ENCODE assay signal across 24 cellular contexts in the genomic region with DNA sequence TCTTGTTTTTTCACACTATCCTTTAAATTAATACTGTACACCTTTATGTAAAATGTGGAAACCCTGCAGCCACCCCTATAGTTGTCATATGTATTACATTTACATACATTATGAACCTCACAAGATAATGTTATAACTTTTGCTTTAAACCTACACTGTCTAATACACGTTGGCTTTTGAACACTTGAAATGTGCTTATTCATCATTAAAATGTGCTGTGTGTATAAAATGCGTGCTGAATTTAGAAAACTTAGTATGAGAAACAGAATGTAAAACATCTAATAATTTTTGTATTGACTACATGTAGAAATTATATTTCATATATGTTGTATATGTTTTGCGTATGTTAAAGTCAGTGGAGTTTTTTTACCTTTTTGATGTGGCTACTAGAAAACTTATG.
"Had no signal": no experiment of that assay in that cellular context is flagged by ENCODE, and none has a peak within 500 bp of the region (broad histone marks: within the 10 kb centered on the region; RNA-seq: fewer than 3 reads in every experiment).

No MANE protein-coding gene starts in this region.

- FAIRE-seq: TTC549 had no signal

- H3K9me3 ChIP-seq: body of pancreas had no signal

- ATAC-seq: activated naive CD8-positive, alpha-beta T cell treated with anti-CD3 and anti-CD28 coated beads, Interleukin-2, amount 50 U/mL, for 24 hours; body of pancreas; effector memory CD8-positive, alpha-beta T cell; esophagus mucosa; sciatic nerve; stimulated activated effector memory CD8-positive, alpha-beta T cell treated with anti-CD3 and anti-CD28 coated beads, Interleukin-12 subunit alpha, Interleukin-12 subunit beta, amount 100 ng/mL, for 72 hours; stimulated activated naive CD8-positive, alpha-beta T cell treated with anti-CD3 and anti-CD28 coated beads, Interleukin-15, amount 100 ng/mL, for 72 hours had no signal

- H3K36me3 ChIP-seq: cardiac muscle cell, uterus had no signal

- H3K27ac ChIP-seq: body of pancreas, cardiac muscle cell, skin epidermis, uterus, VCaP had no signal

- H3K4me3 ChIP-seq: body of pancreas, cardiac muscle cell, skin epidermis, uterus had no signal

- DNase-seq: activated CD4-positive, alpha-beta T cell treated with anti-CD3 and anti-CD28 coated beads for 48 hours; activated CD4-positive, alpha-beta T cell treated with anti-CD3 and anti-CD28 coated beads, Interleukin-2, amount 50 U/mL, for 48 hours; activated CD8-positive, alpha-beta memory T cell treated with anti-CD3 and anti-CD28 coated beads for 24 hours; activated gamma-delta T cell; activated naive CD4-positive, alpha-beta T cell treated with anti-CD3 and anti-CD28 coated beads, Interleukin-2, amount 10 ng/mL, durations not matched to agents 7 days and 5 days; activated naive CD8-positive, alpha-beta T cell treated with anti-CD3 and anti-CD28 coated beads, Interleukin-2, amount 50 U/mL, for 24 hours; body of pancreas; cortex of kidney; effector memory CD8-positive, alpha-beta T cell; foreskin fibroblast; islet precursor cell; mammary epithelial cell; stimulated activated CD4-positive, alpha-beta T cell treated with anti-CD3 and anti-CD28 coated beads, Interleukin-4, amount 100 ng/mL, for 24 hours; stimulated activated naive CD8-positive, alpha-beta T cell treated with anti-CD3 and anti-CD28 coated beads, Interleukin-15, amount 100 ng/mL, for 72 hours; substantia nigra; T-helper 9 cell; uterus had no signal

- H3K4me1 ChIP-seq: body of pancreas, uterus had no signal

- H3K27me3 ChIP-seq: body of pancreas, cardiac muscle cell, uterus had no signal
